Comparison of ENCODE assay signal across 9 cellular contexts in the genomic region with DNA sequence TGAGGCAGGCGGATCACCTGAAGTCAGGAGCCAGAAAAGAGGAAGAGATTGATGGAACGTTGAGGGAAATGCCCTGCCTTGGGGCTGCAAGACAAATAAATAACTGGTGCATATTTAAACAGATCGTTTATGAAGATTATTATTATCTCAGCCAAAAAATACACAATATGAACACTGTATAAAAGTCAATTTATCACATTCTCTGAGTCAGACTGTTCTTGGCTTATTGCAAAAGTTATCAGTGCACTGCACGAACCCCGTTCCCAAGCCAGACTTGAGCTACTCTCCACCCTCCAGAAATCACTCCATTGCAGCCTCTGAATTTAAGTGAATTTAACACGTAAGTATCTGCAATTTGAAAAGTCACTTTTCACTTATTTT. TPM values are rescaled to one million over a fixed set of nuclear protein-coding genes. Genes with fewer than 3 reads are reported as not detected.
DNase-seq lines count a peak whose midpoint lies in the region; ATAC-seq and TF ChIP-seq lines count a peak whose summit lies in the region.
"Had no signal": no experiment of that assay in that cellular context is flagged by ENCODE, and none has a peak within 500 bp of the region (broad histone marks: within the 10 kb centered on the region; RNA-seq: fewer than 3 reads in every experiment).

No MANE protein-coding gene starts in this region.

- H3K4me3 Mint-ChIP-seq in activated CD4-positive, alpha-beta memory T cell treated with anti-CD3 and anti-CD28 coated beads, Interleukin-2, amount 10 ng/mL, durations not matched to agents 7 days and 5 days, result peak overlapping the region; percentile 81
- H3K4me3 Mint-ChIP-seq in stimulated activated memory B cell treated with anti-CD40 and anti-IgM and Interleukin-4, amounts not matched to agents 10 μg/mL and 1 μg/mL and 100 μg/mL, for 72 hours, result peak overlapping the region; percentile 89

- H3K27ac Mint-ChIP-seq in activated CD4-positive, alpha-beta memory T cell treated with anti-CD3 and anti-CD28 coated beads, Interleukin-2, amount 10 ng/mL, durations not matched to agents 7 days and 5 days, result no peak overlapping the region
- peak overlapping the region; percentile 43 for H3K27ac Mint-ChIP-seq in stimulated activated memory B cell treated with anti-CD40 and anti-IgM and Interleukin-4, amounts not matched to agents 10 μg/mL and 1 μg/mL and 100 μg/mL, for 72 hours

- peak overlapping the region; percentile 84 for H3K9ac ChIP-seq in HCT116 (ENCODE audit: low read length)

- TF ChIP-seq POLR2A in HCT116 (IDR thresholded peaks at IDR 0.05; ENCODE audit: borderline replicate concordance, extremely low read depth, insufficient read depth, insufficient read length) (no peak), heart left ventricle (IDR thresholded peaks at IDR 0.05) (no peak)

- peak overlapping the region; percentile 95 for H3K4me2 ChIP-seq in HCT116 (ENCODE audit: low read length)

- H3K4me3 ChIP-seq in HCT116 (replicated peaks in 1 of 2; ENCODE audit: low read depth in 1 of 2, low read length in 2 of 2), result peak overlapping the region; percentile 78 to 93
- H3K4me3 ChIP-seq in heart left ventricle, result peak overlapping the region; percentile 62 to 99 (median 84)

- POLR2A ChIA-PET in HCT116 (lab: Charles Lee), result interaction anchor here (1.4 to 1.6 kb wide), 2 partner anchors 9 to 42 kb away, joined by 3 to 4 read pairs; no protein-coding TSS in a partner anchor
- POLR2A ChIA-PET in activated CD4-positive, alpha-beta memory T cell treated with anti-CD3 and anti-CD28 coated beads, Interleukin-2, amount 10 ng/mL, durations not matched to agents 7 days and 5 days (lab: Charles Lee), result interaction anchor here (1.1 to 2.2 kb wide), 3 partner anchors 12 to 276 kb away, joined by 3 to 9 read pairs (median 7); a partner anchor contains a TSS

- H3K4me1 ChIP-seq in HCT116 (ENCODE audit: control insufficient read depth in 1 of 2, insufficient read depth in 2 of 2, low read length in 2 of 2), result peaks cover 46 to 65% of the 10 kb centered on the region in 2 experiments
- H3K4me1 ChIP-seq in heart left ventricle, result peaks cover 3 to 66% (median 40%) of the 10 kb centered on the region in 12 donors

- TF ChIP-seq RAD21 in HCT116 (IDR thresholded peaks at IDR 0.05; ENCODE audit: low read depth), result no peak

- RAD21 ChIA-PET in HCT116 (lab: Charles Lee; ENCODE audit: low non-redundant PET in 1 of 2, low total read pairs in 2 of 2, uncharacterized antibody in 2 of 2, unreplicated experiment in 2 of 2), result interaction anchor here in 1 of 2 experiments (1.8 kb wide), 1 partner anchor 38 kb away, joined by 3 read pairs; no protein-coding TSS in a partner anchor

- no peak for ATAC-seq in HCT116
- peak in 1 of 4 donors; percentile 26 for ATAC-seq in heart left ventricle
- ATAC-seq in stimulated activated memory B cell treated with anti-CD40 and anti-IgM and Interleukin-4, amounts not matched to agents 10 μg/mL and 1 μg/mL and 100 μg/mL, for 72 hours, result no peak

- TF ChIP-seq CTCF in HCT116 (IDR thresholded peaks at IDR 0.05 in 2 of 3, conservative IDR thresholded peaks at IDR 0.05 in 1 of 3; ENCODE audit: borderline replicate concordance in 1 of 3, insufficient read depth in 1 of 3, low read depth in 2 of 3, low read length in 2 of 3) (no peak), heart left ventricle (IDR thresholded peaks at IDR 0.05) (no peak)

- H3K27me3 ChIP-seq in HCT116 (ENCODE audit: insufficient read depth, low read length) (no peaks in the 10 kb centered on the region), heart left ventricle (no peaks in the 10 kb centered on the region)

- H3K27me3 Mint-ChIP-seq in activated CD4-positive, alpha-beta memory T cell treated with anti-CD3 and anti-CD28 coated beads, Interleukin-2, amount 10 ng/mL, durations not matched to agents 7 days and 5 days, result peaks cover 25% of the 10 kb centered on the region
- no peaks in the 10 kb centered on the region for H3K27me3 Mint-ChIP-seq in stimulated activated memory B cell treated with anti-CD40 and anti-IgM and Interleukin-4, amounts not matched to agents 10 μg/mL and 1 μg/mL and 100 μg/mL, for 72 hours

- no peaks in the 10 kb centered on the region for H3K36me3 ChIP-seq in HCT116 (ENCODE audit: control insufficient read depth in 1 of 2, insufficient read depth in 2 of 2, low read length in 2 of 2)
- no peaks in the 10 kb centered on the region for H3K36me3 ChIP-seq in heart left ventricle

- no peaks in the 10 kb centered on the region for H4K20me1 ChIP-seq in HCT116 (ENCODE audit: insufficient read depth)

- H3K9me3 ChIP-seq in HCT116 (ENCODE audit: control insufficient read depth in 1 of 2, insufficient read depth in 1 of 2, low read depth in 1 of 2, low read length in 2 of 2) (no peaks in the 10 kb centered on the region), heart left ventricle (no peaks in the 10 kb centered on the region)

- H3K36me3 Mint-ChIP-seq in activated CD4-positive, alpha-beta memory T cell treated with anti-CD3 and anti-CD28 coated beads, Interleukin-2, amount 10 ng/mL, durations not matched to agents 7 days and 5 days (ENCODE audit: low read depth), result no peaks in the 10 kb centered on the region
- no peaks in the 10 kb centered on the region for H3K36me3 Mint-ChIP-seq in stimulated activated memory B cell treated with anti-CD40 and anti-IgM and Interleukin-4, amounts not matched to agents 10 μg/mL and 1 μg/mL and 100 μg/mL, for 72 hours

- H3K27ac ChIP-seq in HCT116 (ENCODE audit: low read depth, low read length) (peak overlapping the region; percentile 98), heart left ventricle (peak overlapping the region in 8 of 12 donors; percentile 25 to 92 (median 85))

- no peak for DNase-seq in HCT116 (ENCODE audit: low read depth, low spot score)
- DNase-seq in activated CD4-positive, alpha-beta memory T cell treated with anti-CD3 and anti-CD28 coated beads, Interleukin-2, amount 10 ng/mL, durations not matched to agents 7 days and 5 days, result no peak
- DNase-seq in heart left ventricle, result no peak
- DNase-seq in activated CD8-positive, alpha-beta memory T cell treated with anti-CD3 and anti-CD28 coated beads, Interleukin-2, amount 50 U/mL, for 48 hours, result no peak
- DNase-seq in D341Med (ENCODE audit: low spot score), result no peak
- no peak for DNase-seq in activated CD4-positive, CD25-positive, alpha-beta regulatory T cell treated with anti-CD3 and anti-CD28 coated beads, Interleukin-2, amount 50 U/mL, for 72 hours
- DNase-seq in NCI-H2107 (lab: John Stamatoyannopoulos, UW), result no peak
- DNase-seq: stimulated activated CD4-positive, alpha-beta T cell treated with anti-CD3 and anti-CD28 coated beads, Interleukin-2, amount 100 ng/mL, for 24 hours had no signal

- H3K9me3 Mint-ChIP-seq in activated CD4-positive, alpha-beta memory T cell treated with anti-CD3 and anti-CD28 coated beads, Interleukin-2, amount 10 ng/mL, durations not matched to agents 7 days and 5 days, result no peaks in the 10 kb centered on the region
- no peaks in the 10 kb centered on the region for H3K9me3 Mint-ChIP-seq in stimulated activated memory B cell treated with anti-CD40 and anti-IgM and Interleukin-4, amounts not matched to agents 10 μg/mL and 1 μg/mL and 100 μg/mL, for 72 hours

- CTCF ChIA-PET in HCT116 (lab: Charles Lee), result interaction anchor here (1.0 to 6.5 kb wide), 3 partner anchors 14 to 149 kb away, joined by 3 to 26 read pairs (median 4); no protein-coding TSS in a partner anchor
- CTCF ChIA-PET in activated CD4-positive, alpha-beta memory T cell treated with anti-CD3 and anti-CD28 coated beads, Interleukin-2, amount 10 ng/mL, durations not matched to agents 7 days and 5 days (lab: Charles Lee), result interaction anchor here (1.1 to 2.9 kb wide), 12 partner anchors 7 to 276 kb away, joined by 3 to 13 read pairs (median 6); a partner anchor contains a TSS

- intact Hi-C loops in HCT116 (cut with micrococcal nuclease), result loop anchor here (2.0 to 5.0 kb wide), 2 partner anchors 101 to 151 kb away; no protein-coding TSS in a partner anchor
- intact Hi-C loops in heart left ventricle (cut with DNase I), result loop anchor here in 9 of 10 donors (2.0 to 10.0 kb wide), 12 partner anchors 31 to 103 kb away; no protein-coding TSS in a partner anchor

- peaks cover 61% of the 10 kb centered on the region for H3K79me2 ChIP-seq in HCT116 (ENCODE audit: insufficient read depth, low read length)

- WGBS in heart left ventricle, 4 donors, result 39 to 50% (median 47%) methylated on average over 6 of the region's 6 CpGs

- BruUV-seq in HCT116 (replicated peaks; lab: Mats Ljungman, UMichigan), result TSS peak; percentile 34

- H3K4me1 Mint-ChIP-seq in activated CD4-positive, alpha-beta memory T cell treated with anti-CD3 and anti-CD28 coated beads, Interleukin-2, amount 10 ng/mL, durations not matched to agents 7 days and 5 days, result peaks cover 49% of the 10 kb centered on the region
- H3K4me1 Mint-ChIP-seq in stimulated activated memory B cell treated with anti-CD40 and anti-IgM and Interleukin-4, amounts not matched to agents 10 μg/mL and 1 μg/mL and 100 μg/mL, for 72 hours, result peaks cover 63% of the 10 kb centered on the region

- no peak overlapping the region for H2AFZ ChIP-seq in HCT116 (ENCODE audit: low read depth, low read length, poor library complexity, severe bottlenecking)

- H3K9me2 ChIP-seq in HCT116 (ENCODE audit: insufficient read depth), result no peaks in the 10 kb centered on the region

TF ChIP-seq in HCT116, 20 proteins besides CTCF, POLR2A, EP300 and RAD21 (continues in another document):
- TF ChIP-seq EZH2phosphoT487 (IDR thresholded peaks at IDR 0.05; ENCODE audit: borderline replicate concordance), result no peak
- TF ChIP-seq CEBPB (IDR thresholded peaks at IDR 0.05; ENCODE audit: low read depth), result no peak
- no peak for TF ChIP-seq FOSL1 (IDR thresholded peaks at IDR 0.05; ENCODE audit: low read depth)
- TF ChIP-seq YY1 (IDR thresholded peaks at IDR 0.05; ENCODE audit: extremely low read depth, insufficient replicate concordance, low read depth, low read length), result no peak

RNA-seq across cellular contexts. Expression of a gene that starts 1.6 kb away (rescaled TPM):
- total RNA-seq in HCT116 (2021; ENCODE audit: unreplicated experiment) (60.3 TPM), heart left ventricle (10 to 100 TPM in 1 of 9 donors, 1 to 10 TPM in 8; 3.9 to 11.5 (median 7.2) TPM)
- 25.2 and 36.2 TPM in 2 replicates for polyA plus RNA-seq in HCT116 (2012)
- 1 to 10 TPM; 4.8 to 5.1 TPM for total RNA-seq in activated CD4-positive, alpha-beta memory T cell treated with anti-CD3 and anti-CD28 coated beads, Interleukin-2, amount 10 ng/mL, durations not matched to agents 7 days and 5 days
- polyA plus RNA-seq in heart left ventricle, result 1 to 10 TPM; 4.6 to 6.1 TPM
